Comparison of ENCODE assay signal across 33 cellular contexts in the genomic region with DNA sequence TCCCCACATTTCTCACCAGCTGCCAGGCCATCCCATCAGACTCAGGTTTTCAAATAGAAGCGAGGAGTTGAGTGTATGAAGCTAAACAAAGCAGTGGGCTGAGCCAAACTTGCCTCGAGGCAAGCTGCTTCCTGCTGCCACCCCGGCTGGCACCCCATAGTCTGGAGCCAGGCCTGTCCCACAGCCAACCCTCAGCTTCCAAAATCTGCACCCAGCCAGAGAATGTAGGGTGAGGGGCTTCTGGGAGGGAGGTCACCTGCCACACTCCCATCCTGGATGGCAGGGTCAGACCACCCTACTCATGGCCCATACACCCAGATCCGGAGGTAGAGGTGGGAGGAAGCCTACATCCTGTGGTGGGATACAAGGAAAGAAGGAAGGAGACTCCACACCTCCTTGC. TPM values are rescaled to one million over a fixed set of nuclear protein-coding genes. Genes with fewer than 3 reads are reported as not detected.
"Had no signal": no experiment of that assay in that cellular context is flagged by ENCODE, and none has a peak within 500 bp of the region (broad histone marks: within the 10 kb centered on the region; RNA-seq: fewer than 3 reads in every experiment).

No MANE protein-coding gene starts in this region.

- H3K79me2 ChIP-seq: parathyroid adenoma had no signal

- H3K27me3 ChIP-seq: colonic mucosa, neural progenitor cell, transverse colon, uterus had no signal

- ATAC-seq: activated naive CD8-positive, alpha-beta T cell treated with anti-CD3 and anti-CD28 coated beads, Interleukin-2, amount 50 U/mL, for 24 hours; naive thymus-derived CD8-positive, alpha-beta T cell; psoas muscle had no signal

- H3K4me2 ChIP-seq: neural progenitor cell had no signal

- H3K4me1 Mint-ChIP-seq: activated naive CD4-positive, alpha-beta T cell treated with anti-CD3 and anti-CD28 coated beads, Interleukin-2, amount 50 U/mL, for 24 hours; activated naive CD8-positive, alpha-beta T cell treated with anti-CD3 and anti-CD28 coated beads, Interleukin-2, amount 50 U/mL, for 24 hours; memory B cell had no signal

- H3K4me1 ChIP-seq: colonic mucosa, esophagus squamous epithelium, heart right ventricle, neural progenitor cell, parathyroid adenoma, psoas muscle, uterus had no signal

- H3K9me3 Mint-ChIP-seq: activated CD4-positive, alpha-beta memory T cell treated with anti-CD3 and anti-CD28 coated beads for 36 hours; activated naive CD4-positive, alpha-beta T cell treated with anti-CD3 and anti-CD28 coated beads, Interleukin-2, amount 50 U/mL, for 24 hours; activated naive CD8-positive, alpha-beta T cell treated with anti-CD3 and anti-CD28 coated beads, Interleukin-2, amount 50 U/mL, for 24 hours; memory B cell; naive thymus-derived CD8-positive, alpha-beta T cell; neural progenitor cell had no signal

- H3K4me3 Mint-ChIP-seq: activated CD4-positive, alpha-beta memory T cell treated with anti-CD3 and anti-CD28 coated beads for 36 hours; activated naive CD4-positive, alpha-beta T cell treated with anti-CD3 and anti-CD28 coated beads, Interleukin-2, amount 50 U/mL, for 24 hours; activated naive CD8-positive, alpha-beta T cell treated with anti-CD3 and anti-CD28 coated beads, Interleukin-2, amount 50 U/mL, for 24 hours; memory B cell; naive thymus-derived CD8-positive, alpha-beta T cell; neural progenitor cell had no signal

- H2AFZ ChIP-seq: neural progenitor cell, parathyroid adenoma had no signal

- H3K27ac ChIP-seq: colonic mucosa, epithelial cell of prostate, esophagus squamous epithelium, heart right ventricle, neural progenitor cell, parathyroid adenoma, psoas muscle, transverse colon, uterus, VCaP had no signal

- H3K36me3 ChIP-seq: colonic mucosa, esophagus squamous epithelium, heart right ventricle, neural progenitor cell, transverse colon, uterus had no signal

- H3K4me3 ChIP-seq: colonic mucosa, esophagus squamous epithelium, heart right ventricle, neural progenitor cell, psoas muscle, transverse colon, uterus had no signal

- H3K36me3 Mint-ChIP-seq: activated CD4-positive, alpha-beta memory T cell treated with anti-CD3 and anti-CD28 coated beads for 36 hours; activated naive CD4-positive, alpha-beta T cell treated with anti-CD3 and anti-CD28 coated beads, Interleukin-2, amount 50 U/mL, for 24 hours; memory B cell; naive thymus-derived CD8-positive, alpha-beta T cell; neural progenitor cell had no signal

- H3K27ac Mint-ChIP-seq: activated CD4-positive, alpha-beta memory T cell treated with anti-CD3 and anti-CD28 coated beads for 36 hours; activated naive CD4-positive, alpha-beta T cell treated with anti-CD3 and anti-CD28 coated beads, Interleukin-2, amount 50 U/mL, for 24 hours; activated naive CD8-positive, alpha-beta T cell treated with anti-CD3 and anti-CD28 coated beads, Interleukin-2, amount 50 U/mL, for 24 hours; memory B cell; naive thymus-derived CD8-positive, alpha-beta T cell; neural progenitor cell had no signal

- H3K9me3 ChIP-seq: colonic mucosa, esophagus squamous epithelium, heart right ventricle, psoas muscle, transverse colon, uterus had no signal

- H3K9ac ChIP-seq: neural progenitor cell, parathyroid adenoma had no signal

- FAIRE-seq: bronchial epithelial cell, endometrium, TTC549 had no signal

- DNase-seq: activated CD4-positive, alpha-beta memory T cell treated with anti-CD3 and anti-CD28 coated beads for 36 hours; activated CD4-positive, alpha-beta T cell treated with anti-CD3 and anti-CD28 coated beads for 48 hours; activated CD8-positive, alpha-beta memory T cell treated with anti-CD3 and anti-CD28 coated beads, Interleukin-2, amount 50 U/mL, for 4 hours; activated naive CD8-positive, alpha-beta T cell treated with anti-CD3 and anti-CD28 coated beads, Interleukin-2, amount 50 U/mL, for 24 hours; activated T-cell treated with anti-CD3 and anti-CD28 coated beads, Interleukin-2, amount 50 U/mL, for 1 hour; amygdala; cerebellar nuclear complex; colonic mucosa; effector CD8-positive, alpha-beta T cell; esophagus squamous epithelium; foreskin melanocyte; heart right ventricle; naive thymus-derived CD8-positive, alpha-beta T cell; occipital lobe; psoas muscle; stimulated activated CD4-positive, alpha-beta T cell treated with anti-CD3 and anti-CD28 coated beads, Interleukin-15, amount 100 ng/mL, for 24 hours; stimulated activated CD4-positive, alpha-beta T cell treated with anti-CD3 and anti-CD28 coated beads, Interleukin-2, amount 100 ng/mL, for 24 hours; stimulated activated naive CD4-positive, alpha-beta T cell; T-helper 9 cell; transverse colon had no signal

RNA-seq across cellular contexts. Expression of a gene that starts 54.0 kb away (rescaled TPM):
- total RNA-seq: activated CD4-positive, alpha-beta memory T cell treated with anti-CD3 and anti-CD28 coated beads for 36 hours; activated CD8-positive, alpha-beta memory T cell treated with anti-CD3 and anti-CD28 coated beads for 36 hours; bronchial epithelial cell; esophagus squamous epithelium; heart right ventricle; lower leg skin; naive thymus-derived CD8-positive, alpha-beta T cell; T-helper 1 cell treated with Interleukin-12 subunit alpha and Interleukin-12 subunit beta and Interleukin-4 antibody, amounts not matched to agents 30 ng/mL and 1 ng/mL, for 36 hours; transverse colon had no signal
- polyA plus RNA-seq: heart right ventricle; naive thymus-derived CD8-positive, alpha-beta T cell had no signal
